ENCODE assay signal across 17 cellular contexts in the genomic region with DNA sequence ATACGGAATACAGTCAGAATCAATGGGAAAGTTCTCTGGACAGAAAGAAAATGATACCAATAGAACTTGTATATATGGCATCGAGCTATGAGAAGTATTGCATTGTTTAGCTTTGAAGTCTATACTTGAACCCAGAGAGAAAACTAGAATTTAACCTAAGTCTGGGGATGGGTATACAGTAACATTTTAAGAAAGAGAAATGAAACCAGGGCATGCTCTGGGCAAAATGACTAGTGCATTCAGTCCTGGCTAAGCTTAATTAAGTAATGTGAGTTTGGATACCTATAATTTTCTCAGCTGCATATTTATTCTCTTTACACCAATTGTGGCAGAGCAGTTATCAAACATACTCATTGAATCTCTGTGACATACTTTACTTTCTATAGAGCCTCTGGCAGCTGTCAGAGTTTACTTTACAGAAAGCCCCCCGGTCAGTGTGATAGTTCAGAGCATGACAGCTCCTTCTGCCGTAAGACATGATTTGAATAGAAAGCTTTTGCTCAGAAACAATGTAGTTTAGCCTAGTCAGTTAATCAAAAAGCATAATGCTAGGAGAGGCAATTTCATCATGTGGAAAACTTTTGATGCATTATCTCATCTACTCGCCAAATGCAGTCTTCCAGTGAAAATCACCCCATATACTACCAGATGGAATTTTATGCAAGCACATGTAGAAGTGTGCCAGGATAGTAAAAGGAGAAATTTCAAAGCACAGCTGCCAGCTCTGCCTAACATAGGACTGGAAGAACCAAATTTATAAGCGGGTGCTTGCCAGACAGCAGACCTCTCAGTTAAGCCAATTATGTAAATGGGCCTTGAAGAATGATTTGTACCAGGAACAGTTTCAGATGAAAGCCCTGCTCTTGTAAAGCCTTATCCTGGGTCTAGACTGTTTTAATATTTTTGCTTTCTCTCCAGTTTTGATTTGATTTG. TPM values are rescaled to one million over a fixed set of nuclear protein-coding genes. Genes with fewer than 3 reads are reported as not detected.
DNase-seq lines count a peak whose midpoint lies in the region; ATAC-seq and TF ChIP-seq lines count a peak whose summit lies in the region.
"Had no signal": no experiment of that assay in that cellular context is flagged by ENCODE, and none has a peak within 500 bp of the region (broad histone marks: within the 10 kb centered on the region; RNA-seq: fewer than 3 reads in every experiment).

No MANE protein-coding gene starts in this region.

- H3K27ac Mint-ChIP-seq in effector memory CD8-positive, alpha-beta T cell = no peak overlapping the region
- H3K27ac Mint-ChIP-seq: activated CD8-positive, alpha-beta T cell treated with anti-CD3 and anti-CD28 coated beads, Interleukin-2, amount 10 ng/mL, durations not matched to agents 7 days and 5 days; activated T-helper 1 cell treated with anti-CD3 and anti-CD28 coated beads, Interleukin-12 subunit alpha, Interleukin-12 subunit beta, Interleukin-2, Interleukin-4 antibody, amounts not matched to agents 30 ng/mL and 10 ng/mL and 1 ng/mL, durations not matched to agents 14 hours and 24 hours and 36 hours; CD4-positive, alpha-beta T cell; GM23338 had no signal

- TF ChIP-seq CTCF in OCI-LY3 (IDR thresholded peaks at IDR 0.05; ENCODE audit: low read depth, low read length) (no peak), smooth muscle cell (IDR thresholded peaks at IDR 0.05; ENCODE audit: borderline replicate concordance, insufficient read depth, poor library complexity, severe bottlenecking) (no peak)

- H3K27ac ChIP-seq in OCI-LY3 (ENCODE audit: low read length) (no peak overlapping the region), smooth muscle cell (ENCODE audit: low read depth) (no peak overlapping the region)
- H3K27ac ChIP-seq: stomach, WERI-Rb-1 had no signal

- H3K27me3 ChIP-seq in OCI-LY3 (ENCODE audit: low read depth, low read length) (no peaks in the 10 kb centered on the region), smooth muscle cell (ENCODE audit: low read depth) (no peaks in the 10 kb centered on the region)
- H3K27me3 ChIP-seq: stomach had no signal

- peaks cover 5 to 10% of the 10 kb centered on the region in 2 donors for H3K4me1 Mint-ChIP-seq in effector memory CD8-positive, alpha-beta T cell (ENCODE audit: low read depth in 2 of 2)

- 68% methylated on average over 6 of the region's 6 CpGs for WGBS in smooth muscle cell (ENCODE audit: low lambda C conversion rate)

- H2AFZ ChIP-seq in OCI-LY3 (ENCODE audit: low read depth, low read length) = no peak overlapping the region
- H2AFZ ChIP-seq in smooth muscle cell (ENCODE audit: low read depth) = peak overlapping the region; percentile 11

- H3K27me3 Mint-ChIP-seq in effector memory CD8-positive, alpha-beta T cell = peaks cover 11 to 16% of the 10 kb centered on the region in 2 donors

- H3K4me3 Mint-ChIP-seq in effector memory CD8-positive, alpha-beta T cell = no peak overlapping the region
- H3K4me3 Mint-ChIP-seq: activated CD8-positive, alpha-beta T cell treated with anti-CD3 and anti-CD28 coated beads, Interleukin-2, amount 10 ng/mL, durations not matched to agents 7 days and 5 days; activated T-helper 1 cell treated with anti-CD3 and anti-CD28 coated beads, Interleukin-12 subunit alpha, Interleukin-12 subunit beta, Interleukin-2, Interleukin-4 antibody, amounts not matched to agents 30 ng/mL and 10 ng/mL and 1 ng/mL, durations not matched to agents 14 hours and 24 hours and 36 hours; CD4-positive, alpha-beta T cell; GM23338 had no signal

- H3K4me2 ChIP-seq in OCI-LY3 (ENCODE audit: low read length) (peak overlapping the region; percentile 52), smooth muscle cell (no peak overlapping the region)
- H3K4me2 ChIP-seq: GM23338 had no signal

- H3F3A ChIP-seq in smooth muscle cell (ENCODE audit: low read depth) = no peaks in the 10 kb centered on the region

- H3K9me3 Mint-ChIP-seq in effector memory CD8-positive, alpha-beta T cell = no peaks in the 10 kb centered on the region
- H3K9me3 Mint-ChIP-seq: activated T-helper 1 cell treated with anti-CD3 and anti-CD28 coated beads, Interleukin-12 subunit alpha, Interleukin-12 subunit beta, Interleukin-2, Interleukin-4 antibody, amounts not matched to agents 30 ng/mL and 10 ng/mL and 1 ng/mL, durations not matched to agents 14 hours and 24 hours and 36 hours; CD4-positive, alpha-beta T cell; GM23338 had no signal

- DNase-seq in NCI-H1105 treated with DMSO at 0.1 percent for 48 hours (lab: John Stamatoyannopoulos, UW) (peak; percentile 1), NCI-H1105 (lab: John Stamatoyannopoulos, UW) (no peak), hippocampal formation (lab: John Stamatoyannopoulos, UW) (peak; percentile 2 to 76), smooth muscle cell (lab: John Stamatoyannopoulos, UW; ENCODE audit: unreplicated experiment) (no peak), foreskin melanocyte (no peak)
- no peak for DNase-seq in effector memory CD8-positive, alpha-beta T cell
- DNase-seq in activated naive CD4-positive, alpha-beta T cell treated with Interleukin-2 at 50 U/mL for 16 hours = no peak
- DNase-seq: 8988T; activated CD8-positive, alpha-beta T cell treated with anti-CD3 and anti-CD28 coated beads, Interleukin-2, amount 10 ng/mL, durations not matched to agents 7 days and 5 days; CD4-positive, alpha-beta T cell; effector CD8-positive, alpha-beta T cell; NCI-H1436; stomach had no signal

- H3K9me3 ChIP-seq in OCI-LY3 (ENCODE audit: insufficient read depth, low read length) = no peaks in the 10 kb centered on the region
- H3K9me3 ChIP-seq in smooth muscle cell (replicated peaks; ENCODE audit: low read depth) = no peaks in the 10 kb centered on the region
- H3K9me3 ChIP-seq: stomach had no signal

- H3K4me1 ChIP-seq in OCI-LY3 (ENCODE audit: low read length) (peaks cover 37% of the 10 kb centered on the region), smooth muscle cell (ENCODE audit: low read depth) (no peaks in the 10 kb centered on the region)

- ATAC-seq in effector memory CD8-positive, alpha-beta T cell (replicated peaks) = no peak
- ATAC-seq: activated CD8-positive, alpha-beta T cell treated with anti-CD3 and anti-CD28 coated beads, Interleukin-2, amount 10 ng/mL, durations not matched to agents 7 days and 5 days; GM23338 had no signal

- peak overlapping the region; percentile 19; the same call in 1 of the 2 replicates for H3K4me3 ChIP-seq in OCI-LY3 (ENCODE audit: low read length)
- H3K4me3 ChIP-seq in smooth muscle cell = no peak overlapping the region
- H3K4me3 ChIP-seq: GM23338, stomach had no signal

- H4K20me1 ChIP-seq in OCI-LY3 (ENCODE audit: insufficient read depth, low read length) = no peaks in the 10 kb centered on the region
- H4K20me1 ChIP-seq in smooth muscle cell (ENCODE audit: low read depth) = no peaks in the 10 kb centered on the region

- H3K79me2 ChIP-seq in OCI-LY3 (ENCODE audit: low read length) (no peaks in the 10 kb centered on the region), smooth muscle cell (ENCODE audit: low read depth) (no peaks in the 10 kb centered on the region)

- H3K36me3 Mint-ChIP-seq in effector memory CD8-positive, alpha-beta T cell (ENCODE audit: insufficient read depth) = no peaks in the 10 kb centered on the region

- H3K36me3 ChIP-seq in OCI-LY3 (replicated peaks; ENCODE audit: low read depth, low read length) (no peaks in the 10 kb centered on the region), smooth muscle cell (ENCODE audit: low read depth) (no peaks in the 10 kb centered on the region)
- H3K36me3 ChIP-seq: stomach, WERI-Rb-1 had no signal

- no peak overlapping the region for H3K9ac ChIP-seq in OCI-LY3 (ENCODE audit: low read length)
- no peak overlapping the region for H3K9ac ChIP-seq in smooth muscle cell (ENCODE audit: low read depth)

RNA-seq across cellular contexts. Expression of a gene that starts 40.7 kb away (rescaled TPM):
- 6.8 and 9.9 TPM in 2 replicates for total RNA-seq in smooth muscle cell
- polyA plus RNA-seq in smooth muscle cell = 7.3 and 9.1 TPM in 2 replicates

RNA-seq across cellular contexts. Expression of a gene that starts 47.4 kb away (rescaled TPM):
- total RNA-seq in smooth muscle cell = 28.6 and 35.8 TPM in 2 replicates
- 27.4 and 29.0 TPM in 2 replicates for polyA plus RNA-seq in smooth muscle cell

Comparison
In these comparisons a context has a peak if more than half of its experiments do, and no peak if none do; other contexts are left out.
1. DNase-seq: peak in NCI-H1105 treated with DMSO at 0.1 percent for 48 hours (single experiment) and hippocampal formation (2 of 2); none in NCI-H1105 (single experiment), smooth muscle cell (single experiment), effector memory CD8-positive, alpha-beta T cell (0 of 3), activated naive CD4-positive, alpha-beta T cell treated with Interleukin-2 at 50 U/mL for 16 hours (single experiment) and foreskin melanocyte (single experiment).